In the genomic region with DNA sequence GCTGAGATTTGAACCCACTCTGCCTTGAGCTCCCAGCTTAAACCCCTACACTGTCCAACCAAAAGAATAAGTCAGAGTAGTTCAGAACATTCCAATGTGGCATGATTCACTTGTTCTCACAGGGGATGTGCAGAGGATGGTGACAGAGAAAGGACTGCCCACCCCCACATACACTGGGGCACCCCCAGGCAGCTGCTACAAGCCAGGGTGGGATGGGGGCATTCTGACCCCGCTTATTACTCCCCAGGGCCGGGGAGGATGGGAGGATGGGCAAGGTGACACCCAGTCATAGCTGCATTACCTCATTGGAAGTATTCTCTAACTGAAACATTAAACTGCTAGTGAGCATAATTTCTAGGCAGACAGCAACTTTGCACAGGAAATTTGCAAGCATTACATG, we compare ENCODE assay signal across 19 cellular contexts.
"Had no signal": no experiment of that assay in that cellular context is flagged by ENCODE, and none has a peak within 500 bp of the region (broad histone marks: within the 10 kb centered on the region; RNA-seq: fewer than 3 reads in every experiment).

No MANE protein-coding gene starts in this region.

- H3K36me3 Mint-ChIP-seq: activated naive CD4-positive, alpha-beta T cell treated with anti-CD3 and anti-CD28 coated beads, Interleukin-2, amount 50 U/mL, for 24 hours; memory B cell; natural killer cell had no signal

- DNase-seq: activated CD4-positive, alpha-beta T cell treated with anti-CD3 and anti-CD28 coated beads for 36 hours; activated CD4-positive, CD25-positive, alpha-beta regulatory T cell; activated naive CD8-positive, alpha-beta T cell treated with anti-CD3 and anti-CD28 coated beads, Interleukin-2, amount 50 U/mL, for 24 hours; activated T-cell treated with anti-CD3 and anti-CD28 coated beads, Interleukin-2, amount 50 U/mL, for 4 hours; amygdala; dermis blood vessel endothelial cell; effector memory CD4-positive, alpha-beta T cell; foreskin keratinocyte; heart right ventricle; kidney glomerular epithelial cell; natural killer cell; stimulated activated CD4-positive, alpha-beta T cell treated with anti-CD3 and anti-CD28 coated beads, Interleukin-2, amount 100 ng/mL, for 48 hours; stimulated activated naive CD4-positive, alpha-beta T cell treated with Interleukin-2 at 50 U/mL for 16 hours; testis had no signal

- H3K4me1 Mint-ChIP-seq: activated CD4-positive, alpha-beta T cell treated with anti-CD3 and anti-CD28 coated beads for 36 hours; activated naive CD4-positive, alpha-beta T cell treated with anti-CD3 and anti-CD28 coated beads, Interleukin-2, amount 50 U/mL, for 24 hours; activated naive CD8-positive, alpha-beta T cell treated with anti-CD3 and anti-CD28 coated beads, Interleukin-2, amount 50 U/mL, for 24 hours; activated T-helper 17 cell treated with anti-CD3 and anti-CD28 coated beads, Interleukin-2, amount 50 U/mL, for 72 hours; central memory CD8-positive, alpha-beta T cell; memory B cell; natural killer cell had no signal

- H3K9me3 Mint-ChIP-seq: activated naive CD4-positive, alpha-beta T cell treated with anti-CD3 and anti-CD28 coated beads, Interleukin-2, amount 50 U/mL, for 24 hours; activated naive CD8-positive, alpha-beta T cell treated with anti-CD3 and anti-CD28 coated beads, Interleukin-2, amount 50 U/mL, for 24 hours; activated T-cell treated with anti-CD3 and anti-CD28 coated beads, Interleukin-2, amount 50 U/mL, for 4 hours; activated T-helper 17 cell treated with anti-CD3 and anti-CD28 coated beads, Interleukin-2, amount 50 U/mL, for 72 hours; central memory CD8-positive, alpha-beta T cell; natural killer cell had no signal

- H3K4me3 Mint-ChIP-seq: activated CD4-positive, alpha-beta T cell treated with anti-CD3 and anti-CD28 coated beads for 36 hours; activated naive CD4-positive, alpha-beta T cell treated with anti-CD3 and anti-CD28 coated beads, Interleukin-2, amount 50 U/mL, for 24 hours; activated naive CD8-positive, alpha-beta T cell treated with anti-CD3 and anti-CD28 coated beads, Interleukin-2, amount 50 U/mL, for 24 hours; activated T-cell treated with anti-CD3 and anti-CD28 coated beads, Interleukin-2, amount 50 U/mL, for 4 hours; activated T-helper 17 cell treated with anti-CD3 and anti-CD28 coated beads, Interleukin-2, amount 50 U/mL, for 72 hours; central memory CD8-positive, alpha-beta T cell; memory B cell; natural killer cell had no signal

- ATAC-seq: activated CD4-positive, alpha-beta T cell treated with anti-CD3 and anti-CD28 coated beads for 36 hours; activated naive CD8-positive, alpha-beta T cell treated with anti-CD3 and anti-CD28 coated beads, Interleukin-2, amount 50 U/mL, for 24 hours; activated T-cell treated with anti-CD3 and anti-CD28 coated beads, Interleukin-2, amount 50 U/mL, for 4 hours; activated T-helper 17 cell treated with anti-CD3 and anti-CD28 coated beads, Interleukin-2, amount 50 U/mL, for 72 hours; foreskin keratinocyte; heart right ventricle; left lobe of liver; natural killer cell had no signal

- H3K27ac Mint-ChIP-seq: activated CD4-positive, alpha-beta T cell treated with anti-CD3 and anti-CD28 coated beads for 36 hours; activated naive CD4-positive, alpha-beta T cell treated with anti-CD3 and anti-CD28 coated beads, Interleukin-2, amount 50 U/mL, for 24 hours; activated naive CD8-positive, alpha-beta T cell treated with anti-CD3 and anti-CD28 coated beads, Interleukin-2, amount 50 U/mL, for 24 hours; activated T-helper 17 cell treated with anti-CD3 and anti-CD28 coated beads, Interleukin-2, amount 50 U/mL, for 72 hours; memory B cell; natural killer cell had no signal
